Comparison of ENCODE assay signal across 13 cellular contexts in genomic region chr11:73965076-73965763, GRCh38. TPM values are rescaled to one million over a fixed set of nuclear protein-coding genes. Genes with fewer than 3 reads are reported as not detected.
DNase-seq lines count a peak whose midpoint lies in the region; ATAC-seq, FAIRE-seq and TF ChIP-seq lines count a peak whose summit lies in the region.
"Had no signal": no experiment of that assay in that cellular context is flagged by ENCODE, and none has a peak within 500 bp of the region (broad histone marks: within the 10 kb centered on the region; RNA-seq: fewer than 3 reads in every experiment).

No MANE protein-coding gene starts in this region.

- TF ChIP-seq POLR2A in GM12892 (IDR thresholded peaks at IDR 0.05; ENCODE audit: low read depth, low read length) (no peak), tibial nerve (IDR thresholded peaks at IDR 0.05) (no peak)

- H3K27me3 ChIP-seq in tibial nerve, result no peaks in the 10 kb centered on the region
- H3K27me3 ChIP-seq: uterus had no signal

- no peak for FAIRE-seq in GM12892 (lab: Jason Lieb, UNC)

- H3K27ac ChIP-seq in tibial nerve, result no peak overlapping the region
- H3K27ac ChIP-seq: parathyroid adenoma, uterus had no signal

- peak overlapping the region; percentile 50 for H3K4me3 Mint-ChIP-seq in T-helper 17 cell
- H3K4me3 Mint-ChIP-seq: mesothelial cell of epicardium had no signal

- H3K9me3 ChIP-seq in T-helper 17 cell (ENCODE audit: control insufficient read depth, low read length, poor library complexity, severe bottlenecking) (no peaks in the 10 kb centered on the region), tibial nerve (no peaks in the 10 kb centered on the region)
- H3K9me3 ChIP-seq: uterus had no signal

- no peak for TF ChIP-seq EP300 in tibial nerve (IDR thresholded peaks at IDR 0.05)

- 61 to 63% methylated on average over 10 of the region's 10 CpGs for WGBS in tibial nerve, 2 donors

- H3K4me1 Mint-ChIP-seq in T-helper 17 cell, result peaks cover 32% of the 10 kb centered on the region

- ATAC-seq in T-helper 17 cell, result no peak
- no peak for ATAC-seq in left lobe of liver

- peak; percentile 54 for DNase-seq in activated CD8-positive, alpha-beta memory T cell treated with anti-CD3 and anti-CD28 coated beads, Interleukin-2, amount 50 U/mL, for 48 hours
- no peak for DNase-seq in activated CD8-positive, alpha-beta memory T cell treated with anti-CD3 and anti-CD28 coated beads for 24 hours
- DNase-seq in HCEC 1CT (peak; percentile 24), T-helper 17 cell (no peak), posterior vena cava (ENCODE audit: low spot score) (peak; percentile 67), GM12892 (ENCODE audit: insufficient read length) (no peak), tibial nerve (ENCODE audit: low spot score in 2 of 2) (no peak), left lobe of liver (ENCODE audit: low spot score) (no peak)

- peaks cover 0 to 13% (median 0%) of the 10 kb centered on the region in 4 donors for H3K4me1 ChIP-seq in tibial nerve
- H3K4me1 ChIP-seq: parathyroid adenoma had no signal

- H3K36me3 Mint-ChIP-seq in T-helper 17 cell (ENCODE audit: low read depth), result no peaks in the 10 kb centered on the region
- H3K36me3 Mint-ChIP-seq: mesothelial cell of epicardium had no signal

- no peak overlapping the region for H3K4me3 ChIP-seq in tibial nerve
- H3K4me3 ChIP-seq: uterus had no signal

- peak overlapping the region; percentile 56 for H3K27ac Mint-ChIP-seq in T-helper 17 cell
- H3K27ac Mint-ChIP-seq: activated CD8-positive, alpha-beta T cell treated with anti-CD3 and anti-CD28 coated beads for 36 hours; mesothelial cell of epicardium had no signal

- no peaks in the 10 kb centered on the region for H3K27me3 Mint-ChIP-seq in T-helper 17 cell
- H3K27me3 Mint-ChIP-seq: activated CD8-positive, alpha-beta T cell treated with anti-CD3 and anti-CD28 coated beads for 36 hours had no signal

- no peaks in the 10 kb centered on the region for H3K36me3 ChIP-seq in tibial nerve
- H3K36me3 ChIP-seq: uterus had no signal

- no peak for TF ChIP-seq CTCF in tibial nerve (IDR thresholded peaks at IDR 0.05)

- intact Hi-C loops in posterior vena cava (cut with DNase I), result no loop called here

RNA-seq across cellular contexts. Expression of gene DNAJB13, which starts 14.4 kb away (rescaled TPM):
- under 1 TPM in 1 of 2 donors, not detected in 1; 0.40 TPM for total RNA-seq in T-helper 17 cell
- not detected for total RNA-seq in posterior vena cava
- 0.28 TPM for polyA plus RNA-seq in GM12892 (2012; ENCODE audit: missing spikeins)
- total RNA-seq in tibial nerve, result 1 to 10 TPM in 1 of 4 donors, not detected in 3; 1.2 TPM
- total RNA-seq in left lobe of liver, result not detected
- polyA plus RNA-seq: esophagus had no signal

RNA-seq across cellular contexts. Expression of gene UCP2, which starts 17.4 kb away (rescaled TPM):
- 100 to 1,000 TPM; 701 to 919 TPM for total RNA-seq in T-helper 17 cell
- 10 to 100 TPM; 22.8 to 38.7 TPM for total RNA-seq in posterior vena cava
- polyA plus RNA-seq in GM12892 (2012; ENCODE audit: missing spikeins), result 83.0 TPM
- total RNA-seq in tibial nerve, result 10 to 100 TPM; 18.6 to 60.6 (median 53.0) TPM
- 6.1 TPM for total RNA-seq in left lobe of liver

RNA-seq across cellular contexts. Expression of gene UCP3, which starts 43.7 kb away (rescaled TPM):
- 1 to 10 TPM; 5.5 to 6.0 TPM for total RNA-seq in T-helper 17 cell
- 1 to 10 TPM; 1.1 to 1.9 TPM for total RNA-seq in posterior vena cava
- 0.74 TPM for polyA plus RNA-seq in GM12892 (2012; ENCODE audit: missing spikeins)
- total RNA-seq in tibial nerve, result 1 to 10 TPM in 3 of 4 donors, under 1 TPM in 1; 0.78 to 7.5 (median 1.9) TPM
- total RNA-seq in left lobe of liver, result 0.58 TPM

Comparison
In these comparisons a context has a peak if more than half of its experiments do, and no peak if none do; other contexts are left out.
1. DNase-seq: peak in activated CD8-positive, alpha-beta memory T cell treated with anti-CD3 and anti-CD28 coated beads, Interleukin-2, amount 50 U/mL, for 48 hours (single experiment), HCEC 1CT (single experiment) and posterior vena cava (single experiment); none in activated CD8-positive, alpha-beta memory T cell treated with anti-CD3 and anti-CD28 coated beads for 24 hours (single experiment), T-helper 17 cell (0 of 3), GM12892 (single experiment), tibial nerve (0 of 2) and left lobe of liver (single experiment).
2. RNA of gene UCP2, which starts 17.4 kb away (total RNA-seq): 701 to 919 TPM in T-helper 17 cell; 18.6 to 60.6 TPM in tibial nerve, 22.8 to 38.7 TPM in posterior vena cava and 6.1 TPM in left lobe of liver (single experiment); every median in the first group is over 10 times any median in the second.